Comparison of ENCODE assay signal across 27 cellular contexts in the genomic region with DNA sequence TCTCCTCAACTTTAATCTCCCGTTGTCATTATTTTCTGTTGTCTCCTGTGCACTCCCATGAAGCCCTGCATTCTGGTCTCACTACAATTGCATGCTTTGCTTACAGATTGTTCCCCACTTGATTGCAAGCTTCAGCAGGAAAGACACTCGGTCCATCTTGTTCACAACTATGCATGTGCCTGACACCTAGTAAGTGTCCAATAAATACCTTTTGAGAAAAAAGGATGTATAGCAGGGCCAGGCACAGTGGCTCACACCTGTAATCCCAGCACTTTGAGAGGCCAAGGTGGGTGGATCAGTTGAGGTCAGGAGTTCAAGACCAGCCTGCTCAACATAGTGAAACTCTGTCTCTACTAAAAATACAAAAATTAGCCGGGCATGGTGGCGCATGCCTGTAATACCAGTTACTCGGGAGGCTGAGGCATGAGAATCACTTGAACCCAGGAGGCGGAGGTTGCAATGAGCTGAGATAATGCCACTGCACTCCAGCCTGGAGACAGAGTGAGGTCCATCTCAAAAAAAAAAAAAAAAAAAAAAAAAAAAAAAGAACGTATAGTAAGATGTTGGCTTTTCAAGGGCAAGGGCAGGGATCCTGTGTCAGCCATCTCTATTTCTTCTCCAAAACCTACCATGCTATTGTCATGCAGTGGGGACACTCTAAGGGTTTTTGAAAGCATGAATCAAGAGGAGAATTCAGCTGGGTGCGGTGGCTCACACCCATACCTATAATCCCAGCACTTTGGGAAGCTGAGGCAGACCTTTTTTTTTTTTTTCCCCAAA.
"Had no signal": no experiment of that assay in that cellular context is flagged by ENCODE, and none has a peak within 500 bp of the region (broad histone marks: within the 10 kb centered on the region; RNA-seq: fewer than 3 reads in every experiment).

No MANE protein-coding gene starts in this region.

- FAIRE-seq: colon, endometrium, endothelial cell of umbilical vein, frontal cortex had no signal

- ATAC-seq: effector memory CD8-positive, alpha-beta T cell; esophagus mucosa; foreskin keratinocyte; gastrocnemius medialis; gastroesophageal sphincter; heart left ventricle; heart right ventricle had no signal

- H3K36me3 ChIP-seq: colonic mucosa, esophagus squamous epithelium, gastrocnemius medialis, gastroesophageal sphincter, heart left ventricle, heart right ventricle had no signal

- H3K4me2 ChIP-seq: hepatocyte had no signal

- H3K9me3 ChIP-seq: colonic mucosa, esophagus squamous epithelium, gastrocnemius medialis, gastroesophageal sphincter, heart left ventricle, heart right ventricle had no signal

- DNase-seq: colonic mucosa; cortex of kidney; dermis blood vessel endothelial cell; dorsolateral prefrontal cortex; effector CD4-positive, alpha-beta T cell; effector CD8-positive, alpha-beta T cell; effector memory CD4-positive, alpha-beta T cell; effector memory CD8-positive, alpha-beta T cell; endodermal cell; erythroblast; esophagus squamous epithelium; foreskin fibroblast; foreskin keratinocyte; foreskin melanocyte; gastrocnemius medialis; glutamatergic neuron; heart left ventricle; heart right ventricle had no signal

- H3K79me2 ChIP-seq: hepatocyte had no signal

- H3K27me3 ChIP-seq: colonic mucosa, dorsolateral prefrontal cortex, esophagus squamous epithelium, foreskin keratinocyte, gastrocnemius medialis, gastroesophageal sphincter, heart left ventricle, heart right ventricle, hepatocyte had no signal

- H3K27ac ChIP-seq: colonic mucosa, coronary artery, dorsolateral prefrontal cortex, epithelial cell of prostate, esophagus squamous epithelium, foreskin keratinocyte, gastrocnemius medialis, gastroesophageal sphincter, heart left ventricle, heart right ventricle, hepatocyte had no signal

- H3K4me3 ChIP-seq: colonic mucosa, coronary artery, dorsolateral prefrontal cortex, esophagus squamous epithelium, gastrocnemius medialis, gastroesophageal sphincter, heart left ventricle, heart right ventricle, hepatocyte had no signal

- H2AFZ ChIP-seq: hepatocyte had no signal

- H3K4me1 ChIP-seq: colonic mucosa, foreskin keratinocyte, gastrocnemius medialis, gastroesophageal sphincter, heart left ventricle, heart right ventricle had no signal
